ENCODE assay signal across 16 cellular contexts in genomic region chr12:2793561-2793960, GRCh38. TPM values are rescaled to one million over a fixed set of nuclear protein-coding genes. Genes with fewer than 3 reads are reported as not detected.
A peak's percentile ranks its signal among the peaks of the same experiment; 100 is the strongest.
DNase-seq lines count a peak whose midpoint lies in the region; ATAC-seq, FAIRE-seq and TF ChIP-seq lines count a peak whose summit lies in the region.
"Had no signal": no experiment of that assay in that cellular context is flagged by ENCODE, and none has a peak within 500 bp of the region (broad histone marks: within the 10 kb centered on the region; RNA-seq: fewer than 3 reads in every experiment).

No MANE protein-coding gene starts in this region.

- 95% methylated on average over 6 of the region's 21 CpGs for WGBS in K562 (ENCODE audit: insufficient coverage, low coverage, missing lambda C conversion rate)
- 94% methylated on average over 21 of the region's 21 CpGs for WGBS in prostate gland

- ATAC-seq in CD4-positive, CD25-positive, alpha-beta regulatory T cell (ENCODE audit: low read depth in 2 of 2) = no peak
- ATAC-seq in K562 (no peak), natural killer cell (no peak), lower lobe of right lung (no peak)

- BruUV-seq in K562 (replicated peaks; lab: Mats Ljungman, UMichigan) = no TSS peak

- no peak for TF ChIP-seq CTCF in HFFc6 (IDR thresholded peaks at IDR 0.05)
- TF ChIP-seq CTCF in K562 (IDR thresholded peaks at IDR 0.05 in 2 of 3, conservative IDR thresholded peaks at IDR 0.05 in 1 of 3; ENCODE audit: insufficient read depth in 2 of 3, low read depth in 1 of 3, low read length in 3 of 3) = no peak
- no peak for TF ChIP-seq CTCF in natural killer cell (IDR thresholded peaks at IDR 0.05)
- no peak for TF ChIP-seq CTCF in prostate gland (IDR thresholded peaks at IDR 0.05)
- no peak for TF ChIP-seq CTCF in lower lobe of right lung (IDR thresholded peaks at IDR 0.05)

- in situ Hi-C loops in K562 (cut with MboI) = no loop called here

- intact Hi-C loops in K562 (cut with micrococcal nuclease) = no loop called here
- intact Hi-C loops in natural killer cell (cut with micrococcal nuclease) = no loop called here
- intact Hi-C loops in prostate gland (cut with DNase I) = no loop called here
- intact Hi-C loops in lower lobe of right lung (cut with DNase I) = no loop called here

- H3K36me3 ChIP-seq in CD4-positive, CD25-positive, alpha-beta regulatory T cell (ENCODE audit: control insufficient read depth, insufficient read depth, low read length) = peaks cover 10% of the 10 kb centered on the region
- H3K36me3 ChIP-seq in K562 (ENCODE audit: control insufficient read depth, insufficient read depth, low read length) (peaks cover 27% of the 10 kb centered on the region), prostate gland (no peaks in the 10 kb centered on the region), lower lobe of right lung (peaks cover 15% of the 10 kb centered on the region)
- H3K36me3 ChIP-seq: thoracic aorta had no signal

- H3K9me1 ChIP-seq in K562 (ENCODE audit: control insufficient read depth, insufficient read depth, low read length) = no peaks in the 10 kb centered on the region

- H3K9me3 Mint-ChIP-seq in CD4-positive, CD25-positive, alpha-beta regulatory T cell = no peaks in the 10 kb centered on the region
- H3K9me3 Mint-ChIP-seq in HFFc6 = no peaks in the 10 kb centered on the region
- no peaks in the 10 kb centered on the region for H3K9me3 Mint-ChIP-seq in natural killer cell

- peaks cover 37% of the 10 kb centered on the region for H3K79me2 ChIP-seq in K562 (ENCODE audit: control insufficient read depth, insufficient read depth, low read length)

- peak overlapping the region; percentile 87 to 96 (median 90) for H3K4me3 Mint-ChIP-seq in CD4-positive, CD25-positive, alpha-beta regulatory T cell
- H3K4me3 Mint-ChIP-seq in HFFc6 = peak overlapping the region; percentile 75
- H3K4me3 Mint-ChIP-seq in natural killer cell = peak overlapping the region; percentile 84

- no peak overlapping the region for H3K27ac ChIP-seq in CD4-positive, CD25-positive, alpha-beta regulatory T cell (ENCODE audit: insufficient read depth, low read length, poor library complexity, severe bottlenecking)
- H3K27ac ChIP-seq in K562 (ENCODE audit: extremely low read depth, low read depth, low read length) = 0 out of 3 replicates have a peak overlapping the region, but pooled peaks have one; percentile 59
- no peak overlapping the region for H3K27ac ChIP-seq in prostate gland
- H3K27ac ChIP-seq in lower lobe of right lung = no peak overlapping the region

- H2AFZ ChIP-seq in K562 (ENCODE audit: low read depth, low read length) = peak overlapping the region; percentile 85; the same call in 1 of the 2 replicates

- no peak overlapping the region for H3K4me3 ChIP-seq in CD4-positive, CD25-positive, alpha-beta regulatory T cell (ENCODE audit: low read depth, low read length)
- H3K4me3 ChIP-seq in K562 = no peak overlapping the region
- no peak overlapping the region for H3K4me3 ChIP-seq in prostate gland
- no peak overlapping the region for H3K4me3 ChIP-seq in lower lobe of right lung

- peaks cover 4% of the 10 kb centered on the region for H3K27me3 Mint-ChIP-seq in CD4-positive, CD25-positive, alpha-beta regulatory T cell
- H3K27me3 Mint-ChIP-seq in HFFc6 (ENCODE audit: insufficient read depth) (peaks cover 14% of the 10 kb centered on the region), natural killer cell (ENCODE audit: low read depth in 2 of 2) (no peaks in the 10 kb centered on the region)

- no peak overlapping the region for H3K9ac ChIP-seq in K562 (ENCODE audit: insufficient read depth in 1 of 2, low read depth in 2 of 2, low read length in 2 of 2)

- H3K9me3 ChIP-seq in CD4-positive, CD25-positive, alpha-beta regulatory T cell (ENCODE audit: control insufficient read depth in 2 of 2, low read length in 2 of 2) = no peaks in the 10 kb centered on the region
- H3K9me3 ChIP-seq in K562 (replicated peaks; ENCODE audit: control insufficient read depth, insufficient read depth, low read depth, low read length) (no peaks in the 10 kb centered on the region), prostate gland (no peaks in the 10 kb centered on the region), lower lobe of right lung (no peaks in the 10 kb centered on the region)
- H3K9me3 ChIP-seq: mucosa of descending colon, sigmoid colon, thoracic aorta had no signal

- H3K27ac Mint-ChIP-seq in CD4-positive, CD25-positive, alpha-beta regulatory T cell = peak overlapping the region in 1 of 3 donors; percentile 60
- H3K27ac Mint-ChIP-seq in HFFc6 (no peak overlapping the region; the same call in 1 of the 2 replicates), natural killer cell (no peak overlapping the region)

- CTCF ChIA-PET in K562 (lab: Yijun Ruan, JAX; ENCODE audit: low intra/inter-chr PET ratio) = no interaction called here

- TF ChIP-seq POLR2A in K562 (conservative IDR thresholded peaks at IDR 0.05) (no peak), prostate gland (IDR thresholded peaks at IDR 0.05) (no peak)

- TF ChIP-seq RAD21 in K562 (CRISPR knock-in tag; conservative IDR thresholded peaks at IDR 0.05 in 1 of 2, IDR thresholded peaks at IDR 0.05 in 1 of 2) = no peak

- H3K36me3 Mint-ChIP-seq in CD4-positive, CD25-positive, alpha-beta regulatory T cell = peaks cover 3% of the 10 kb centered on the region
- H3K36me3 Mint-ChIP-seq in HFFc6 (ENCODE audit: low read depth) = peaks cover 5% of the 10 kb centered on the region
- H3K36me3 Mint-ChIP-seq in natural killer cell = no peaks in the 10 kb centered on the region

- FAIRE-seq in K562 (lab: Jason Lieb, UNC) = no peak
- FAIRE-seq: colon had no signal

- no peak for DNase-seq in CD4-positive, CD25-positive, alpha-beta regulatory T cell
- DNase-seq in HFFc6 = no peak
- DNase-seq in K562 (ENCODE audit: extremely low read depth in 1 of 4, low spot score in 3 of 4) = no peak
- no peak for DNase-seq in natural killer cell
- DNase-seq in prostate gland (ENCODE audit: low spot score) = no peak
- DNase-seq in lower lobe of right lung = no peak
- no peak for DNase-seq in NCI-H187 treated with DMSO at 0.1 percent for 48 hours (lab: John Stamatoyannopoulos, UW)
- DNase-seq in pons (ENCODE audit: low spot score) = no peak
- DNase-seq: activated gamma-delta T cell, NCI-H1694 treated with DMSO at 0.1 percent for 48 hours, NCI-H82, SIG-M5, sigmoid colon had no signal

- H3K4me1 Mint-ChIP-seq in CD4-positive, CD25-positive, alpha-beta regulatory T cell = peaks cover 6 to 27% (median 10%) of the 10 kb centered on the region in 4 donors
- H3K4me1 Mint-ChIP-seq in HFFc6 (ENCODE audit: low read depth) (peaks cover 17% of the 10 kb centered on the region), natural killer cell (peaks cover 10 to 18% of the 10 kb centered on the region in 2 donors)

- no peaks in the 10 kb centered on the region for H3K27me3 ChIP-seq in CD4-positive, CD25-positive, alpha-beta regulatory T cell (ENCODE audit: control insufficient read depth, insufficient read depth, low read length)
- H3K27me3 ChIP-seq in K562 (ENCODE audit: control insufficient read depth in 2 of 2, insufficient read depth in 2 of 2, low read length in 2 of 2) (no peaks in the 10 kb centered on the region), prostate gland (replicated peaks; ENCODE audit: insufficient read depth) (no peaks in the 10 kb centered on the region), lower lobe of right lung (ENCODE audit: low read depth) (no peaks in the 10 kb centered on the region)
- H3K27me3 ChIP-seq: sigmoid colon had no signal

- H4K20me1 ChIP-seq in K562 (replicated peaks; ENCODE audit: control insufficient read depth, insufficient read depth, low read length) = peaks cover 20% of the 10 kb centered on the region; the same call in 1 of the 2 replicates

- no peak for TF ChIP-seq EP300 in K562 (IDR thresholded peaks at IDR 0.05; ENCODE audit: low read length)

- no peak overlapping the region for H3K4me2 ChIP-seq in K562 (ENCODE audit: insufficient read depth, low read length)

- POLR2A ChIA-PET in K562 (lab: Yijun Ruan, JAX) = no interaction called here

- H3K4me1 ChIP-seq in CD4-positive, CD25-positive, alpha-beta regulatory T cell (ENCODE audit: control insufficient read depth, insufficient read depth, low read length, poor library complexity, severe bottlenecking) = peaks cover 25% of the 10 kb centered on the region
- peaks cover 18 to 38% of the 10 kb centered on the region in 2 experiments; a peak in 4 of 5 replicates for H3K4me1 ChIP-seq in K562 (replicated peaks in 1 of 2; ENCODE audit: control insufficient read depth in 2 of 2, insufficient read depth in 2 of 2, low read length in 2 of 2)
- H3K4me1 ChIP-seq in prostate gland (replicated peaks) = peaks cover 5% of the 10 kb centered on the region
- H3K4me1 ChIP-seq in lower lobe of right lung = peaks cover 29% of the 10 kb centered on the region

RNA-seq across cellular contexts. Expression of gene FKBP4, which starts 1.2 kb away (rescaled TPM):
- 46.6 TPM for total RNA-seq in CD4-positive, CD25-positive, alpha-beta regulatory T cell
- polyA plus RNA-seq in CD4-positive, CD25-positive, alpha-beta regulatory T cell = 10 to 100 TPM; 22.0 to 29.7 (median 27.4) TPM
- total RNA-seq in HFFc6 (2021; fragmentation: NEBNext Ultra II Directional; extraction: Animal tissue kit (Norgen Biotek cat#: 25700)) = 100 to 1,000 TPM in 1 of 6 experiments, 10 to 100 TPM in 5; 62.3 to 105 (median 69.1) TPM
- 111 and 149 TPM in 2 replicates for total RNA-seq in K562 (2011; cell fraction: chromatin; rRNA removed; ENCODE audit: low replicate concordance)
- total RNA-seq in K562 (2011; cell fraction: nucleolus; rRNA removed) = 75.3 and 79.9 TPM in 2 replicates
- 72.1 and 90.5 TPM in 2 replicates for total RNA-seq in K562 (2011; cell fraction: nucleoplasm; rRNA removed)
- total RNA-seq in K562 (2014; rRNA removed) (89.5 and 124 TPM in 2 replicates), K562 (2014; rRNA removed; fragmentation: Illumina TruSeq; extraction: Trizol) (98.1 and 105 TPM in 2 replicates), K562 (2015; rRNA removed; fragmentation: Illumina TruSeq; extraction: Trizol) (98.5 and 98.7 TPM in 2 replicates), K562 (2021) (154 and 158 TPM in 2 replicates), natural killer cell (10 to 100 TPM; 28.1 to 43.0 (median 29.6) TPM), prostate gland (10 to 100 TPM; 55.2 to 87.0 TPM), lower lobe of right lung (62.2 TPM)
- polyA plus RNA-seq in K562 (2011; rRNA removed) (70.7 and 90.1 TPM in 2 replicates), K562 (2014; fragmentation: Illumina TruSeq; extraction: Trizol) (115 and 144 TPM in 2 replicates), K562 (2014; fragmentation: Nextera tagmentation; extraction: Ambion mirVana) (10 to 100 TPM; 16.3 to 30.9 TPM), K562 (2014; rRNA removed) (82.4 and 90.7 TPM in 2 replicates)
- 59.7 and 61.4 TPM in 2 replicates for polyA plus RNA-seq in K562 (2011; cell fraction: cytosol; rRNA removed)
- 77.0 and 87.5 TPM in 2 replicates for polyA plus RNA-seq in K562 (2011; cell fraction: nucleus; rRNA removed)
- 52.3 and 118 TPM in 2 replicates for polyA plus RNA-seq in K562 (2012)
- 102 and 125 TPM in 2 replicates for polyA minus RNA-seq in K562 (2011; rRNA and poly(A)+ RNA removed)
- polyA minus RNA-seq in K562 (2011; cell fraction: cytosol; rRNA and poly(A)+ RNA removed) = 53.3 and 73.9 TPM in 2 replicates
- polyA minus RNA-seq in K562 (2011; cell fraction: nucleus; rRNA and poly(A)+ RNA removed) = 59.9 and 81.8 TPM in 2 replicates

RNA-seq across cellular contexts. Expression of gene ITFG2, which starts 18.9 kb away (rescaled TPM):
- total RNA-seq in CD4-positive, CD25-positive, alpha-beta regulatory T cell = 80.0 TPM
- 10 to 100 TPM; 38.8 to 53.4 (median 45.5) TPM for polyA plus RNA-seq in CD4-positive, CD25-positive, alpha-beta regulatory T cell
- total RNA-seq in HFFc6 (2021; fragmentation: NEBNext Ultra II Directional; extraction: Animal tissue kit (Norgen Biotek cat#: 25700)) = 10 to 100 TPM; 17.0 to 21.1 (median 19.6) TPM
- 82.9 and 129 TPM in 2 replicates for total RNA-seq in K562 (2011; cell fraction: chromatin; rRNA removed; ENCODE audit: low replicate concordance)
- 71.0 and 80.7 TPM in 2 replicates for total RNA-seq in K562 (2011; cell fraction: nucleolus; rRNA removed)
- 91.7 and 103 TPM in 2 replicates for total RNA-seq in K562 (2011; cell fraction: nucleoplasm; rRNA removed)
- total RNA-seq in K562 (2014; rRNA removed) (18.3 and 23.3 TPM in 2 replicates), K562 (2014; rRNA removed; fragmentation: Illumina TruSeq; extraction: Trizol) (14.5 and 15.0 TPM in 2 replicates), K562 (2015; rRNA removed; fragmentation: Illumina TruSeq; extraction: Trizol) (17.7 and 18.9 TPM in 2 replicates), K562 (2021) (18.2 and 20.0 TPM in 2 replicates), natural killer cell (10 to 100 TPM; 58.6 to 72.0 (median 59.9) TPM), prostate gland (10 to 100 TPM; 41.5 to 46.5 TPM), lower lobe of right lung (43.8 TPM)
- polyA plus RNA-seq in K562 (2011; rRNA removed) (14.2 and 15.3 TPM in 2 replicates), K562 (2014; fragmentation: Illumina TruSeq; extraction: Trizol) (19.4 and 30.3 TPM in 2 replicates), K562 (2014; fragmentation: Nextera tagmentation; extraction: Ambion mirVana) (10 to 100 TPM; 21.7 to 22.8 TPM), K562 (2014; rRNA removed) (19.9 and 31.1 TPM in 2 replicates)
- 13.9 and 16.2 TPM in 2 replicates for polyA plus RNA-seq in K562 (2011; cell fraction: cytosol; rRNA removed)
- 27.4 and 42.2 TPM in 2 replicates for polyA plus RNA-seq in K562 (2011; cell fraction: nucleus; rRNA removed)
- polyA plus RNA-seq in K562 (2012) = 20.9 and 34.7 TPM in 2 replicates
- polyA minus RNA-seq in K562 (2011; rRNA and poly(A)+ RNA removed) = 24.9 and 33.1 TPM in 2 replicates
- polyA minus RNA-seq in K562 (2011; cell fraction: cytosol; rRNA and poly(A)+ RNA removed) = 16.4 and 17.1 TPM in 2 replicates
- 20.2 and 29.7 TPM in 2 replicates for polyA minus RNA-seq in K562 (2011; cell fraction: nucleus; rRNA and poly(A)+ RNA removed)

RNA-seq across cellular contexts. Expression of gene NRIP2, which starts 41.3 kb away (rescaled TPM):
- not detected for total RNA-seq in CD4-positive, CD25-positive, alpha-beta regulatory T cell
- polyA plus RNA-seq in CD4-positive, CD25-positive, alpha-beta regulatory T cell = 1 to 10 TPM in 2 of 4 donors, under 1 TPM in 2; 0.77 to 1.2 (median 1.0) TPM
- not detected for total RNA-seq in HFFc6 (2021; fragmentation: NEBNext Ultra II Directional; extraction: Animal tissue kit (Norgen Biotek cat#: 25700))
- 0.16 TPM in 1 of 2 replicates, not detected in the other for total RNA-seq in K562 (2011; cell fraction: chromatin; rRNA removed; ENCODE audit: low replicate concordance)
- not detected in 2 replicates for total RNA-seq in K562 (2011; cell fraction: nucleolus; rRNA removed)
- not detected in 2 replicates for total RNA-seq in K562 (2011; cell fraction: nucleoplasm; rRNA removed)
- total RNA-seq in K562 (2014; rRNA removed) = not detected in 2 replicates
- not detected in 2 replicates for total RNA-seq in K562 (2014; rRNA removed; fragmentation: Illumina TruSeq; extraction: Trizol)
- not detected in 2 replicates for total RNA-seq in K562 (2015; rRNA removed; fragmentation: Illumina TruSeq; extraction: Trizol)
- total RNA-seq in K562 (2021) = not detected in 2 replicates
- 0.03 TPM in 1 of 2 replicates, not detected in the other for polyA plus RNA-seq in K562 (2011; rRNA removed)
- not detected in 2 replicates for polyA plus RNA-seq in K562 (2011; cell fraction: cytosol; rRNA removed)
- not detected in 2 replicates for polyA plus RNA-seq in K562 (2011; cell fraction: nucleus; rRNA removed)
- 0.72 and 0.83 TPM in 2 replicates for polyA plus RNA-seq in K562 (2012)
- polyA plus RNA-seq in K562 (2014; fragmentation: Illumina TruSeq; extraction: Trizol) = not detected in 2 replicates
- polyA plus RNA-seq in K562 (2014; fragmentation: Nextera tagmentation; extraction: Ambion mirVana) = under 1 TPM; 0.07 to 0.10 TPM
- polyA plus RNA-seq in K562 (2014; rRNA removed) = not detected in 2 replicates
- not detected in 2 replicates for polyA minus RNA-seq in K562 (2011; rRNA and poly(A)+ RNA removed)
- polyA minus RNA-seq in K562 (2011; cell fraction: cytosol; rRNA and poly(A)+ RNA removed) = not detected in 2 replicates
- polyA minus RNA-seq in K562 (2011; cell fraction: nucleus; rRNA and poly(A)+ RNA removed) = not detected in 2 replicates
- not detected for total RNA-seq in natural killer cell
- 1 to 10 TPM in 1 of 2 donors, under 1 TPM in 1; 0.18 to 8.7 TPM for total RNA-seq in prostate gland
- total RNA-seq in lower lobe of right lung = 0.77 TPM
